In genomic region chr3:25486932-25487331, GRCh38 we compare ENCODE assay signal across 22 cellular contexts.
"Had no signal": no experiment of that assay in that cellular context is flagged by ENCODE, and none has a peak within 500 bp of the region (broad histone marks: within the 10 kb centered on the region; RNA-seq: fewer than 3 reads in every experiment).

No MANE protein-coding gene starts in this region.

- ATAC-seq: K562, SK-N-SH treated with all-trans-retinoic acid at 6 μM for 48 hours had no signal

- H3K36me3 ChIP-seq: SJCRH30 had no signal

- DNase-seq: Kasumi-1, MM.1S, NCI-H1048, NCI-H1105, NCI-H1417, NCI-H1436 treated with DMSO at 0.1 percent for 48 hours, NCI-H1694, NCI-H187 treated with DMSO at 0.1 percent for 48 hours, NCI-H2081, NCI-H2107, NCI-H2227 treated with DMSO at 0.1 percent for 48 hours, NCI-H510A, NCI-H524 treated with DMSO at 0.1 percent for 48 hours, NCI-H69, NCI-H774, RPMI8226, SHP77 treated with DMSO at 0.1 percent for 48 hours, SJCRH30 had no signal

- H3K4me1 ChIP-seq: SJCRH30 had no signal

- H3K27ac ChIP-seq: KMS-11, SJCRH30 had no signal

- H3K4me2 ChIP-seq: KMS-11 had no signal

- H3K9me3 ChIP-seq: SJCRH30 had no signal

- H3K4me3 ChIP-seq: K562, SJCRH30 had no signal

- H3K9ac ChIP-seq: KMS-11 had no signal

- FAIRE-seq: K562, RCC 7860 had no signal
